Comparison of ENCODE assay signal across 25 cellular contexts in the genomic region with DNA sequence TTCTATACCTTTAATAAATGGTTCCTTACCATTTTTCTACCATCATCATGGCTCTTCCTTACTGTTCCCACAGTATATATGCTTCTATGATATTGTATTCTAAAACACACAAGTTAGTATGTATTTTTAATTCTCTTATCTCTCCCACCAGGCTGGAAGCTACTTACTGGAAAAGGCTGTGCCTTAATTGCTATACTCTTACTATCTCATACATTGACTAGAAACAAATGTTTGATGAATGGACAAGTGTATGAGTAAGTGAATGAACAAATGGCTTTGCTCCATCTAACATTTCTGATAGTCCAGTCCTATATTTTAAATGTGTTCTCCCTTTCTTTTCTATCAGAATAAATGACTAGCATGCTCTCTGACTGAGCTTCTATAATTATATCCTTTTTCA.
DNase-seq lines count a peak whose midpoint lies in the region; ATAC-seq, FAIRE-seq and TF ChIP-seq lines count a peak whose summit lies in the region.
"Had no signal": no experiment of that assay in that cellular context is flagged by ENCODE, and none has a peak within 500 bp of the region (broad histone marks: within the 10 kb centered on the region; RNA-seq: fewer than 3 reads in every experiment).

No MANE protein-coding gene starts in this region.

- H3K4me3 ChIP-seq in K562, result no peak overlapping the region
- H3K4me3 ChIP-seq: A549; BLaER1 treated with 17β-estradiol and CSF1 and Interleukin-3, amounts not matched to agents 10 nM and 100 nM; GM12878 had no signal

- no TSS peak for BruUV-seq in K562 (replicated peaks; lab: Mats Ljungman, UMichigan)

- peak overlapping the region; percentile 31 for H3K27ac Mint-ChIP-seq in glutamatergic neuron (ENCODE audit: unreplicated experiment)
- H3K27ac Mint-ChIP-seq in CD4-positive, alpha-beta T cell, result no peak overlapping the region
- H3K27ac Mint-ChIP-seq: B cell; CD4-positive, alpha-beta memory T cell; CD8-positive, alpha-beta memory T cell had no signal

- H3K4me1 ChIP-seq in K562 (replicated peaks in 1 of 2; ENCODE audit: control insufficient read depth in 2 of 2, insufficient read depth in 2 of 2, low read length in 2 of 2), result peaks cover 8 to 24% of the 10 kb centered on the region in 2 experiments; a peak in 3 of 5 replicates
- H3K4me1 ChIP-seq: A549 had no signal

- POLR2A ChIA-PET in K562 (lab: Yijun Ruan, JAX), result interaction anchor here (1.2 kb wide), 1 partner anchor 13 kb away, joined by 5 read pairs; no protein-coding TSS in a partner anchor
- POLR2A ChIA-PET in CD4-positive, alpha-beta T cell (lab: Charles Lee), result no interaction called here

- peaks cover 5% of the 10 kb centered on the region for H3K27me3 Mint-ChIP-seq in glutamatergic neuron (ENCODE audit: unreplicated experiment)
- H3K27me3 Mint-ChIP-seq in CD4-positive, alpha-beta T cell, result no peaks in the 10 kb centered on the region
- H3K27me3 Mint-ChIP-seq: B cell; CD8-positive, alpha-beta memory T cell had no signal

- H4K20me1 ChIP-seq in K562 (replicated peaks; ENCODE audit: control insufficient read depth, insufficient read depth, low read length), result no peaks in the 10 kb centered on the region
- H4K20me1 ChIP-seq: BLaER1 treated with 17β-estradiol and CSF1 and Interleukin-3, amounts not matched to agents 10 nM and 100 nM had no signal

- in situ Hi-C loops in K562 (cut with MboI), result no loop called here

- no peak overlapping the region for H3K4me3 Mint-ChIP-seq in glutamatergic neuron (ENCODE audit: unreplicated experiment)
- H3K4me3 Mint-ChIP-seq in CD4-positive, alpha-beta T cell, result no peak overlapping the region
- H3K4me3 Mint-ChIP-seq: B cell; CD4-positive, alpha-beta memory T cell; CD8-positive, alpha-beta memory T cell had no signal

- FAIRE-seq in K562 (lab: Jason Lieb, UNC), result no peak
- FAIRE-seq: A549, GM12878, GM12892, GM18507 had no signal

- H3K36me3 Mint-ChIP-seq in glutamatergic neuron (ENCODE audit: unreplicated experiment), result peaks cover 32% of the 10 kb centered on the region
- H3K36me3 Mint-ChIP-seq in CD4-positive, alpha-beta T cell (ENCODE audit: low read depth), result no peaks in the 10 kb centered on the region
- H3K36me3 Mint-ChIP-seq: CD4-positive, alpha-beta memory T cell had no signal

- CTCF ChIA-PET in K562 (lab: Yijun Ruan, JAX; ENCODE audit: low intra/inter-chr PET ratio), result no interaction called here
- CTCF ChIA-PET in CD4-positive, alpha-beta T cell (lab: Charles Lee), result interaction anchor here (0.6 kb wide), 1 partner anchor 438 kb away, joined by 3 read pairs; no protein-coding TSS in a partner anchor

- intact Hi-C loops in K562 (cut with micrococcal nuclease) (no loop called here), cardiac septum (cut with DNase I) (no loop called here)
- intact Hi-C loops in CD4-positive, alpha-beta T cell (cut with DNase I, micrococcal nuclease), result no loop called here

- no peaks in the 10 kb centered on the region for H3K27me3 ChIP-seq in K562 (ENCODE audit: control insufficient read depth in 2 of 2, insufficient read depth in 2 of 2, low read length in 2 of 2)
- H3K27me3 ChIP-seq in CD4-positive, alpha-beta T cell (ENCODE audit: control insufficient read depth, insufficient read depth, low read length), result no peaks in the 10 kb centered on the region
- H3K27me3 ChIP-seq: BLaER1 treated with 17β-estradiol and CSF1 and Interleukin-3, amounts not matched to agents 10 nM and 100 nM had no signal

- peak overlapping the region; percentile 32 for H2AFZ ChIP-seq in K562 (ENCODE audit: low read depth, low read length)

- peak; percentile 41 for DNase-seq in OCI-M1 (lab: John Stamatoyannopoulos, UW)
- DNase-seq in K562 (ENCODE audit: extremely low read depth in 1 of 4, low spot score in 3 of 4), result peak in 1 of 4 experiments; percentile 20
- no peak for DNase-seq in glutamatergic neuron
- DNase-seq in CD4-positive, alpha-beta T cell, result no peak
- DNase-seq in cardiac septum (ENCODE audit: low spot score), result no peak
- DNase-seq: AML-193; CD4-positive, alpha-beta memory T cell; CD8-positive, alpha-beta memory T cell; COR-L47; DMS 273 treated with DMSO at 0.1 percent for 48 hours; DMS153; DMS53; DMS79; DND-41; EL; GDM1 had no signal

- no peaks in the 10 kb centered on the region for H3K9me3 ChIP-seq in K562 (replicated peaks; ENCODE audit: control insufficient read depth, insufficient read depth, low read depth, low read length)
- no peaks in the 10 kb centered on the region for H3K9me3 ChIP-seq in CD4-positive, alpha-beta T cell (ENCODE audit: control insufficient read depth, low read length)
- H3K9me3 ChIP-seq: A549 had no signal

- no peaks in the 10 kb centered on the region for H3K36me3 ChIP-seq in K562 (ENCODE audit: control insufficient read depth, insufficient read depth, low read length)
- H3K36me3 ChIP-seq: BLaER1 treated with 17β-estradiol and CSF1 and Interleukin-3, amounts not matched to agents 10 nM and 100 nM had no signal

- H3K79me2 ChIP-seq in K562 (ENCODE audit: control insufficient read depth, insufficient read depth, low read length), result no peaks in the 10 kb centered on the region

- no peak overlapping the region for H3K27ac ChIP-seq in K562 (ENCODE audit: extremely low read depth, low read depth, low read length)
- no peak overlapping the region for H3K27ac ChIP-seq in CD4-positive, alpha-beta T cell (ENCODE audit: low read depth, low read length)
- H3K27ac ChIP-seq: 22Rv1; A549; BLaER1 treated with 17β-estradiol and CSF1 and Interleukin-3, amounts not matched to agents 10 nM and 100 nM; C4-2B had no signal

- peaks cover 16% of the 10 kb centered on the region for H3K4me1 Mint-ChIP-seq in glutamatergic neuron (ENCODE audit: low read depth, unreplicated experiment)
- H3K4me1 Mint-ChIP-seq in CD4-positive, alpha-beta T cell (ENCODE audit: low read depth), result peaks cover 12% of the 10 kb centered on the region

- no peak overlapping the region for H3K4me2 ChIP-seq in K562 (ENCODE audit: insufficient read depth, low read length)
- H3K4me2 ChIP-seq: A549; BLaER1 treated with 17β-estradiol and CSF1 and Interleukin-3, amounts not matched to agents 10 nM and 100 nM had no signal

- no peaks in the 10 kb centered on the region for H3K9me1 ChIP-seq in K562 (ENCODE audit: control insufficient read depth, insufficient read depth, low read length)

- ATAC-seq in K562 (peak; percentile 19; the same call in 2 of the 3 replicates), HG03432 (IDR thresholded peaks at IDR 0.05; ENCODE audit: unreplicated experiment) (no peak)
- no peak for ATAC-seq in CD4-positive, alpha-beta T cell (ENCODE audit: poor library complexity)
- ATAC-seq: A549, GM12878 had no signal

- no peak for TF ChIP-seq RAD21 in K562 (CRISPR knock-in tag; conservative IDR thresholded peaks at IDR 0.05 in 1 of 2, IDR thresholded peaks at IDR 0.05 in 1 of 2)

- H3K9ac ChIP-seq in K562 (ENCODE audit: insufficient read depth in 1 of 2, low read depth in 2 of 2, low read length in 2 of 2), result no peak overlapping the region
- H3K9ac ChIP-seq: BLaER1 treated with 17β-estradiol and CSF1 and Interleukin-3, amounts not matched to agents 10 nM and 100 nM had no signal

- TF ChIP-seq CTCF in K562 (IDR thresholded peaks at IDR 0.05 in 2 of 3, conservative IDR thresholded peaks at IDR 0.05 in 1 of 3; ENCODE audit: insufficient read depth in 2 of 3, low read depth in 1 of 3, low read length in 3 of 3) (no peak), glutamatergic neuron (IDR thresholded peaks at IDR 0.05; ENCODE audit: partially characterized antibody, unreplicated experiment) (no peak)
- TF ChIP-seq CTCF in CD4-positive, alpha-beta T cell (IDR thresholded peaks at IDR 0.05), result no peak

- no peak; the same call in 1 of the 2 replicates for TF ChIP-seq EP300 in K562 (IDR thresholded peaks at IDR 0.05; ENCODE audit: low read length)

- H3K9me3 Mint-ChIP-seq in glutamatergic neuron (ENCODE audit: unreplicated experiment), result peaks cover 4% of the 10 kb centered on the region
- H3K9me3 Mint-ChIP-seq in CD4-positive, alpha-beta T cell, result no peaks in the 10 kb centered on the region

- no peak for TF ChIP-seq POLR2A in K562 (conservative IDR thresholded peaks at IDR 0.05)

TF ChIP-seq in K562, 482 proteins besides CTCF, POLR2A, EP300 and RAD21 (continues in another document):
- TF ChIP-seq TAF9B (IDR thresholded peaks at IDR 0.05; ENCODE audit: partially characterized antibody) (no peak), FOXM1 (IDR thresholded peaks at IDR 0.05; ENCODE audit: low read depth) (no peak), FOXM1 (CRISPR knock-in tag; IDR thresholded peaks at IDR 0.05; ENCODE audit: low read depth) (no peak)
- TF ChIP-seq, protein P1, sequence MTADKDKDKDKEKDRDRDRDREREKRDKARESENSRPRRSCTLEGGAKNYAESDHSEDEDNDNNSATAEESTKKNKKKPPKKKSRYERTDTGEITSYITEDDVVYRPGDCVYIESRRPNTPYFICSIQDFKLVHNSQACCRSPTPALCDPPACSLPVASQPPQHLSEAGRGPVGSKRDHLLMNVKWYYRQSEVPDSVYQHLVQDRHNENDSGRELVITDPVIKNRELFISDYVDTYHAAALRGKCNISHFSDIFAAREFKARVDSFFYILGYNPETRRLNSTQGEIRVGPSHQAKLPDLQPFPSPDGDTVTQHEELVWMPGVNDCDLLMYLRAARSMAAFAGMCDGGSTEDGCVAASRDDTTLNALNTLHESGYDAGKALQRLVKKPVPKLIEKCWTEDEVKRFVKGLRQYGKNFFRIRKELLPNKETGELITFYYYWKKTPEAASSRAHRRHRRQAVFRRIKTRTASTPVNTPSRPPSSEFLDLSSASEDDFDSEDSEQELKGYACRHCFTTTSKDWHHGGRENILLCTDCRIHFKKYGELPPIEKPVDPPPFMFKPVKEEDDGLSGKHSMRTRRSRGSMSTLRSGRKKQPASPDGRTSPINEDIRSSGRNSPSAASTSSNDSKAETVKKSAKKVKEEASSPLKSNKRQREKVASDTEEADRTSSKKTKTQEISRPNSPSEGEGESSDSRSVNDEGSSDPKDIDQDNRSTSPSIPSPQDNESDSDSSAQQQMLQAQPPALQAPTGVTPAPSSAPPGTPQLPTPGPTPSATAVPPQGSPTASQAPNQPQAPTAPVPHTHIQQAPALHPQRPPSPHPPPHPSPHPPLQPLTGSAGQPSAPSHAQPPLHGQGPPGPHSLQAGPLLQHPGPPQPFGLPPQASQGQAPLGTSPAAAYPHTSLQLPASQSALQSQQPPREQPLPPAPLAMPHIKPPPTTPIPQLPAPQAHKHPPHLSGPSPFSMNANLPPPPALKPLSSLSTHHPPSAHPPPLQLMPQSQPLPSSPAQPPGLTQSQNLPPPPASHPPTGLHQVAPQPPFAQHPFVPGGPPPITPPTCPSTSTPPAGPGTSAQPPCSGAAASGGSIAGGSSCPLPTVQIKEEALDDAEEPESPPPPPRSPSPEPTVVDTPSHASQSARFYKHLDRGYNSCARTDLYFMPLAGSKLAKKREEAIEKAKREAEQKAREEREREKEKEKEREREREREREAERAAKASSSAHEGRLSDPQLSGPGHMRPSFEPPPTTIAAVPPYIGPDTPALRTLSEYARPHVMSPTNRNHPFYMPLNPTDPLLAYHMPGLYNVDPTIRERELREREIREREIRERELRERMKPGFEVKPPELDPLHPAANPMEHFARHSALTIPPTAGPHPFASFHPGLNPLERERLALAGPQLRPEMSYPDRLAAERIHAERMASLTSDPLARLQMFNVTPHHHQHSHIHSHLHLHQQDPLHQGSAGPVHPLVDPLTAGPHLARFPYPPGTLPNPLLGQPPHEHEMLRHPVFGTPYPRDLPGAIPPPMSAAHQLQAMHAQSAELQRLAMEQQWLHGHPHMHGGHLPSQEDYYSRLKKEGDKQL (CRISPR knock-in tag; IDR thresholded peaks at IDR 0.05; ENCODE audit: borderline replicate concordance), result no peak
